In the genomic region with DNA sequence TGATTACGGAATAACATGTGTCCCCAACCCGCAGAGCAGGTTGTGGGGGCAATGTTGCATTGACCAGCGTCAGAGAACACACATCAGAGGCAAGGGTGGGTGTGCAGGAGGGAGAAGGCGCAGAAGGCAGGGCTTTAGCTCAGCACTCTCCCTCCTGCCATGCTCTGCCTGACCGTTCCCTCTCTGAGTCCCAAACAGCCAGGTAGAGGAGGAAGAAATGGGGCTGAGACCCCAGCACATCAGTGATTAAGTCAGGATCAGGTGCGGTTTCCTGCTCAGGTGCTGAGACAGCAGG, we compare ENCODE assay signal across 8 cellular contexts. TPM values are rescaled to one million over a fixed set of nuclear protein-coding genes. Genes with fewer than 3 reads are reported as not detected.
DNase-seq lines count a peak whose midpoint lies in the region; ATAC-seq and FAIRE-seq lines count a peak whose summit lies in the region.

No MANE protein-coding gene starts in this region.

- peak; percentile 97 for FAIRE-seq in urothelium cell line (lab: Jason Lieb, UNC)

- peak; percentile 5 for ATAC-seq in Right ventricle myocardium superior (ENCODE audit: poor library complexity)
- no peak for ATAC-seq in left cardiac atrium
- ATAC-seq in central memory CD8-positive, alpha-beta T cell (replicated peaks; ENCODE audit: extremely low read depth, poor library complexity, severe bottlenecking), result no peak
- no peak for ATAC-seq in GM21786 (IDR thresholded peaks at IDR 0.05; ENCODE audit: unreplicated experiment)
- no peak for ATAC-seq in GM21528 (IDR thresholded peaks at IDR 0.05; ENCODE audit: low FRiP score, unreplicated experiment)

- H3K4me3 ChIP-seq in mesodermal cell (ENCODE audit: extremely low read depth, insufficient read depth, low read length, poor library complexity, severe bottlenecking), result peak overlapping the region; percentile 31

- DNase-seq in Right ventricle myocardium superior (no peak), left cardiac atrium (no peak), urothelium cell line (ENCODE audit: low spot score) (no peak), A172 (ENCODE audit: low spot score) (no peak)
- DNase-seq in central memory CD8-positive, alpha-beta T cell (ENCODE audit: low spot score in 2 of 2), result no peak

- peaks cover 5% of the 10 kb centered on the region for H3K4me1 ChIP-seq in mesodermal cell (ENCODE audit: control insufficient read depth, insufficient read depth, low read length, poor library complexity, severe bottlenecking)

- H3K4me3 Mint-ChIP-seq in central memory CD8-positive, alpha-beta T cell, result peak overlapping the region; percentile 65

- H3K36me3 ChIP-seq in mesodermal cell (ENCODE audit: control insufficient read depth, insufficient read depth, low read length), result peaks cover 19% of the 10 kb centered on the region

- H3K36me3 Mint-ChIP-seq in central memory CD8-positive, alpha-beta T cell (ENCODE audit: insufficient read depth), result no peaks in the 10 kb centered on the region

- no peak overlapping the region for H3K27ac Mint-ChIP-seq in central memory CD8-positive, alpha-beta T cell (ENCODE audit: low read depth)

- no peak overlapping the region for H3K27ac ChIP-seq in mesodermal cell (ENCODE audit: low read depth, low read length, severe bottlenecking)

- no peaks in the 10 kb centered on the region for H3K27me3 Mint-ChIP-seq in central memory CD8-positive, alpha-beta T cell

- WGBS in mesodermal cell (ENCODE audit: insufficient coverage in 2 of 2), 2 experiments, result 25 to 43% methylated on average over 4 to 5 of the region's 6 CpGs

- H3K9me3 ChIP-seq in mesodermal cell (ENCODE audit: control insufficient read depth, low read length), result no peaks in the 10 kb centered on the region

- H3K4me1 Mint-ChIP-seq in central memory CD8-positive, alpha-beta T cell, result peaks cover 11% of the 10 kb centered on the region

- no peaks in the 10 kb centered on the region for H3K9me3 Mint-ChIP-seq in central memory CD8-positive, alpha-beta T cell

- intact Hi-C loops in Right ventricle myocardium superior (cut with DNase I) (loop anchor here (2.0 to 5.0 kb wide), 2 partner anchors 61 to 420 kb away; no protein-coding TSS in a partner anchor), left cardiac atrium (cut with DNase I) (loop anchor here (5.0 kb wide), 2 partner anchors 60 to 420 kb away; no protein-coding TSS in a partner anchor)

RNA-seq across cellular contexts. Expression of a gene that starts 0.4 kb away (rescaled TPM):
- total RNA-seq in Right ventricle myocardium superior, result 4.4 TPM
- total RNA-seq in left cardiac atrium, result 10 to 100 TPM in 1 of 2 donors, 1 to 10 TPM in 1; 7.5 to 11.1 TPM
- 6.3 TPM for polyA plus RNA-seq in mesodermal cell (2013, experiment 1 of 2)
- 4.5 TPM for polyA plus RNA-seq in mesodermal cell (2013, experiment 2 of 2)
- total RNA-seq in A172 (2014; rRNA removed; shearing (Covaris generic)), result 0.05 TPM in 1 of 2 replicates, not detected in the other

RNA-seq across cellular contexts. Expression of a gene that starts 25.0 kb away (rescaled TPM):
- total RNA-seq in Right ventricle myocardium superior, result not detected
- under 1 TPM in 1 of 2 donors, not detected in 1; 0.97 TPM for total RNA-seq in left cardiac atrium
- polyA plus RNA-seq in mesodermal cell (2013, experiment 1 of 2), result not detected
- polyA plus RNA-seq in mesodermal cell (2013, experiment 2 of 2), result not detected
- total RNA-seq in A172 (2014; rRNA removed; shearing (Covaris generic)), result not detected in 2 replicates
